8 cellular contexts compared by ENCODE assay signal in the genomic region with DNA sequence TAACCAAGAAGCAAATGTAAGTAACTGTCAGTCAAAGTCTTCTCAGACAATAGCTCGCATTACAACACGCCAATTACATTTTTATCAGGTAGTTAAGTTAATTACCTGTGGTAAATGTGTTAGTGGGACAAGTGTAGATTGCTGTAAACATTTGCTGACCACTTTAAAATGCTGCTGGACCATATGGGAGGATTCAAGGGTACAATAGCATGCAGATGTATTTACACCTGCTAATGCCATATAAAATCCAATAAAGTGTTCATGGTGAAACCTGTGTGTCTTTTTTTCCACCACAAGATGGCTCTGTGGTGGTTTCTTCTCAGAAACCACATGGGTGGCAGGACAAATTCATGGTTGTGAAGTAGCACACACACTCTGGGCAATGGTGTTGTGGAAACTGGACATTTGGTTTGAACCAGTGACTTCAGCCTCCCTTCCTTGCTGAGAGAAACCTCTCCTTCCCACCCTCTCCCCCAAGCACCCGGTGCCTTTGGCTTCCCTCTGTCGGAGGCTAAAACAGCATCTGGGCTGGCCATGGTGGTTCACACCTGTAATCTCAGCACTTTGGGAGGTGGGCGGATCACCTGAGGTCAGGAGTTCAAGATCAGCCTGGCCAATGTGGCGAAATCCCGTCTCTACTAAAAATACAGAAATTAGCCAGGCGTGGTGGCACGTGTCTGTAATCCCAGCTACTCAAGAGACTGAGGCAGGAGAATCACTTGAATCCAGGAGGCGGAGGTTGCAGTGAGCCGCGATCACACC. TPM values are rescaled to one million over a fixed set of nuclear protein-coding genes. Genes with fewer than 3 reads are reported as not detected.
DNase-seq lines count a peak whose midpoint lies in the region; ATAC-seq and TF ChIP-seq lines count a peak whose summit lies in the region.

No MANE protein-coding gene starts in this region.

- no peak for TF ChIP-seq POLR2A in gastroesophageal sphincter (IDR thresholded peaks at IDR 0.05)

- ATAC-seq in activated CD8-positive, alpha-beta T cell treated with anti-CD3 and anti-CD28 coated beads, Interleukin-2, amount 10 ng/mL, durations not matched to agents 7 days and 5 days, result peak; percentile 64
- no peak for ATAC-seq in gastroesophageal sphincter
- peak; percentile 58 for ATAC-seq in stimulated activated effector memory CD8-positive, alpha-beta T cell treated with anti-CD3 and anti-CD28 coated beads, Interleukin-12 subunit alpha, Interleukin-12 subunit beta, amount 100 ng/mL, for 72 hours

- no peak overlapping the region for H3K27ac Mint-ChIP-seq in activated CD8-positive, alpha-beta T cell treated with anti-CD3 and anti-CD28 coated beads, Interleukin-2, amount 10 ng/mL, durations not matched to agents 7 days and 5 days
- no peak overlapping the region for H3K27ac Mint-ChIP-seq in stimulated activated effector memory CD8-positive, alpha-beta T cell treated with anti-CD3 and anti-CD28 coated beads, Interleukin-12 subunit alpha, Interleukin-12 subunit beta, amount 100 ng/mL, for 72 hours

- peak; percentile 57 for DNase-seq in AG08396 (ENCODE audit: low spot score)
- DNase-seq in GDM1 (lab: John Stamatoyannopoulos, UW), result peak; percentile 51
- DNase-seq in NCI-H1694 treated with DMSO at 0.1 percent for 48 hours (lab: John Stamatoyannopoulos, UW), result peak; percentile 49
- DNase-seq in activated CD8-positive, alpha-beta T cell treated with anti-CD3 and anti-CD28 coated beads, Interleukin-2, amount 10 ng/mL, durations not matched to agents 7 days and 5 days, result peak; percentile 51
- peak in 1 of 2 donors; percentile 57 for DNase-seq in stimulated activated effector memory CD8-positive, alpha-beta T cell treated with anti-CD3 and anti-CD28 coated beads, Interleukin-12 subunit alpha, Interleukin-12 subunit beta, amount 100 ng/mL, for 72 hours (ENCODE audit: low spot score in 2 of 2)
- no peak for DNase-seq in GM19240 (ENCODE audit: insufficient read length, low spot score)
- DNase-seq in H7, result no peak

- peak; percentile 9 to 54 (median 40) for TF ChIP-seq CTCF in gastroesophageal sphincter (IDR thresholded peaks at IDR 0.05)

- CTCF ChIA-PET in activated CD8-positive, alpha-beta T cell treated with anti-CD3 and anti-CD28 coated beads, Interleukin-2, amount 10 ng/mL, durations not matched to agents 7 days and 5 days (lab: Charles Lee), result interaction anchor here (0.9 to 1.8 kb wide), 5 partner anchors 33 to 420 kb away, joined by 3 to 10 read pairs (median 5); no protein-coding TSS in a partner anchor

- H3K4me3 Mint-ChIP-seq in activated CD8-positive, alpha-beta T cell treated with anti-CD3 and anti-CD28 coated beads, Interleukin-2, amount 10 ng/mL, durations not matched to agents 7 days and 5 days, result no peak overlapping the region
- H3K4me3 Mint-ChIP-seq in stimulated activated effector memory CD8-positive, alpha-beta T cell treated with anti-CD3 and anti-CD28 coated beads, Interleukin-12 subunit alpha, Interleukin-12 subunit beta, amount 100 ng/mL, for 72 hours, result no peak overlapping the region

- H3K36me3 Mint-ChIP-seq in activated CD8-positive, alpha-beta T cell treated with anti-CD3 and anti-CD28 coated beads, Interleukin-2, amount 10 ng/mL, durations not matched to agents 7 days and 5 days (ENCODE audit: low read depth), result no peaks in the 10 kb centered on the region
- no peaks in the 10 kb centered on the region for H3K36me3 Mint-ChIP-seq in stimulated activated effector memory CD8-positive, alpha-beta T cell treated with anti-CD3 and anti-CD28 coated beads, Interleukin-12 subunit alpha, Interleukin-12 subunit beta, amount 100 ng/mL, for 72 hours

- H3K9me3 ChIP-seq in gastroesophageal sphincter, result no peaks in the 10 kb centered on the region

- H3K9me3 Mint-ChIP-seq in activated CD8-positive, alpha-beta T cell treated with anti-CD3 and anti-CD28 coated beads, Interleukin-2, amount 10 ng/mL, durations not matched to agents 7 days and 5 days (ENCODE audit: insufficient read depth), result no peaks in the 10 kb centered on the region
- H3K9me3 Mint-ChIP-seq in stimulated activated effector memory CD8-positive, alpha-beta T cell treated with anti-CD3 and anti-CD28 coated beads, Interleukin-12 subunit alpha, Interleukin-12 subunit beta, amount 100 ng/mL, for 72 hours, result no peaks in the 10 kb centered on the region

- H3K27me3 Mint-ChIP-seq in activated CD8-positive, alpha-beta T cell treated with anti-CD3 and anti-CD28 coated beads, Interleukin-2, amount 10 ng/mL, durations not matched to agents 7 days and 5 days (ENCODE audit: low read depth), result peaks cover 32% of the 10 kb centered on the region

- H3K36me3 ChIP-seq in gastroesophageal sphincter (no peaks in the 10 kb centered on the region), H7 (replicated peaks; ENCODE audit: control insufficient read depth, insufficient read depth, low read length) (no peaks in the 10 kb centered on the region)

- TF ChIP-seq EP300 in gastroesophageal sphincter (IDR thresholded peaks at IDR 0.05), result no peak

- 84 to 86% methylated on average over 7 to 8 of the region's 12 CpGs for WGBS in gastroesophageal sphincter (ENCODE audit: low coverage in 1 of 2), 2 donors

- H3K4me1 Mint-ChIP-seq in activated CD8-positive, alpha-beta T cell treated with anti-CD3 and anti-CD28 coated beads, Interleukin-2, amount 10 ng/mL, durations not matched to agents 7 days and 5 days (ENCODE audit: low read depth), result peaks cover 6% of the 10 kb centered on the region
- no peaks in the 10 kb centered on the region for H3K4me1 Mint-ChIP-seq in stimulated activated effector memory CD8-positive, alpha-beta T cell treated with anti-CD3 and anti-CD28 coated beads, Interleukin-12 subunit alpha, Interleukin-12 subunit beta, amount 100 ng/mL, for 72 hours

- H3K4me1 ChIP-seq in gastroesophageal sphincter, result peaks cover 0 to 19% (median 11%) of the 10 kb centered on the region in 3 donors

- H3K4me3 ChIP-seq in gastroesophageal sphincter (no peak overlapping the region), H7 (ENCODE audit: insufficient read depth, low read depth, low read length) (no peak overlapping the region)

- H3K27me3 ChIP-seq in gastroesophageal sphincter (peaks cover 13% of the 10 kb centered on the region), H7 (ENCODE audit: control insufficient read depth, insufficient read depth, low read length) (no peaks in the 10 kb centered on the region)

- POLR2A ChIA-PET in activated CD8-positive, alpha-beta T cell treated with anti-CD3 and anti-CD28 coated beads, Interleukin-2, amount 10 ng/mL, durations not matched to agents 7 days and 5 days (lab: Charles Lee), result no interaction called here

- H3K27ac ChIP-seq in gastroesophageal sphincter, result no peak overlapping the region

RNA-seq across cellular contexts. Expression of gene GTF3A, which starts 18.1 kb away (rescaled TPM):
- 100 to 1,000 TPM; 227 to 233 TPM for total RNA-seq in activated CD8-positive, alpha-beta T cell treated with anti-CD3 and anti-CD28 coated beads, Interleukin-2, amount 10 ng/mL, durations not matched to agents 7 days and 5 days
- total RNA-seq in gastroesophageal sphincter, result 100 to 1,000 TPM in 2 of 4 donors, 10 to 100 TPM in 2; 90.5 to 151 (median 120) TPM
- 80.7 and 90.5 TPM in 2 replicates for total RNA-seq in H7 (2014; rRNA removed; shearing (Covaris generic))

RNA-seq across cellular contexts. Expression of gene MTIF3, which starts 44.0 kb away (rescaled TPM):
- 10 to 100 TPM; 39.9 to 44.7 TPM for total RNA-seq in activated CD8-positive, alpha-beta T cell treated with anti-CD3 and anti-CD28 coated beads, Interleukin-2, amount 10 ng/mL, durations not matched to agents 7 days and 5 days
- 10 to 100 TPM; 40.1 to 72.0 (median 56.3) TPM for total RNA-seq in gastroesophageal sphincter
- 29.9 and 64.9 TPM in 2 replicates for total RNA-seq in H7 (2014; rRNA removed; shearing (Covaris generic))

Comparison
In these comparisons a context has a peak if more than half of its experiments do, and no peak if none do; other contexts are left out.
1. DNase-seq: peak in AG08396 (single experiment), GDM1 (single experiment), NCI-H1694 treated with DMSO at 0.1 percent for 48 hours (single experiment) and activated CD8-positive, alpha-beta T cell treated with anti-CD3 and anti-CD28 coated beads, Interleukin-2, amount 10 ng/mL, durations not matched to agents 7 days and 5 days (single experiment); none in GM19240 (single experiment) and H7 (single experiment).